Comparison of ENCODE assay signal across 18 cellular contexts in the genomic region with DNA sequence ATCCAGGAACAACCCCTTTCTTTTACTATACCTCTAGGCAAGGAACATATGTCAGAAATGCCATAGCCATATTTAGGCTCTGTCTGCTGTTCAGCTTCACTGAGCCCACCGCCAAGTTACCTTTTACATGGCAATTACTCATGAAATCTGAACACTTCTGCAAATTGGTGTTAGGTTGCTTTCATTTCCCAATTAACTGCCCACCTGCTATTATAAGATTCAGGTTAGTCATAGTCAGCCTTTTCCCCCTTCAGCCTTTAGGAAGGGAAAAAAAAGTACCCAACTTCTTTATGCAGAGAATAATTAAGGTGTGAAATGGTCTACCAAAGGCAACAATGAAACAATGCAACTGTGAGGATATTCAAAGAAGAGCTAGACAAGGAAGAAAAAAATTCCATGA.
DNase-seq lines count a peak whose midpoint lies in the region; ATAC-seq, FAIRE-seq and TF ChIP-seq lines count a peak whose summit lies in the region.
"Had no signal": no experiment of that assay in that cellular context is flagged by ENCODE, and none has a peak within 500 bp of the region (broad histone marks: within the 10 kb centered on the region; RNA-seq: fewer than 3 reads in every experiment).

No MANE protein-coding gene starts in this region.

- DNase-seq in DMS 273 (lab: John Stamatoyannopoulos, UW; ENCODE audit: unreplicated experiment) = peak; percentile 47
- DNase-seq in DMS 273 treated with DMSO at 0.1 percent for 48 hours (lab: John Stamatoyannopoulos, UW) = peak; percentile 17
- no peak for DNase-seq in H1 (ENCODE audit: low read depth in 1 of 2, low spot score in 2 of 2)
- DNase-seq in substantia nigra (lab: John Stamatoyannopoulos, UW) = no peak
- DNase-seq in activated CD4-positive, alpha-beta T cell treated with anti-CD3 and anti-CD28 coated beads for 4 hours = no peak
- DNase-seq in suprapubic skin (ENCODE audit: low spot score in 2 of 2) = no peak
- DNase-seq: ACHN; CD4-positive, alpha-beta memory T cell; GM23248; MV-4-11; NCI-H1105 treated with DMSO at 0.1 percent for 48 hours; NCI-H1930; Peyer's patch had no signal

- TF ChIP-seq POLR2A in H1 (IDR thresholded peaks at IDR 0.05; ENCODE audit: control extremely low read depth in 1 of 2, low read depth in 2 of 2, low read length in 2 of 2) = no peak
- TF ChIP-seq POLR2A in suprapubic skin (IDR thresholded peaks at IDR 0.05) = no peak

- no peak overlapping the region for H2BK5ac ChIP-seq in H1 (ENCODE audit: low read depth, low read length)

- H3K23ac ChIP-seq in H1 (ENCODE audit: insufficient read length) = no peak overlapping the region

- peaks cover 6 to 21% (median 14%) of the 10 kb centered on the region in 4 experiments for H3K4me1 ChIP-seq in H1 (replicated peaks in 1 of 4; ENCODE audit: control insufficient read depth in 3 of 4, insufficient read depth in 4 of 4, low read length in 3 of 4)
- H3K4me1 ChIP-seq in suprapubic skin = peaks cover 13% of the 10 kb centered on the region
- H3K4me1 ChIP-seq: Peyer's patch had no signal

- H4K5ac ChIP-seq in H1 (ENCODE audit: insufficient read length, low read depth, low read length) = no peak overlapping the region

- H3K27ac ChIP-seq in H1 (ENCODE audit: low read depth, low read length) (no peak overlapping the region), substantia nigra (ENCODE audit: low read depth, low read length, poor library complexity, severe bottlenecking) (no peak overlapping the region), suprapubic skin (no peak overlapping the region)
- H3K27ac ChIP-seq: BLaER1 treated with 17β-estradiol and CSF1 and Interleukin-3, amounts not matched to agents 10 nM and 100 nM; GM23248; Peyer's patch had no signal

- H2BK15ac ChIP-seq in H1 (ENCODE audit: low read length) = no peak overlapping the region

- H4K8ac ChIP-seq in H1 (ENCODE audit: extremely low read depth, insufficient read depth, low read length) = no peak overlapping the region

- 0 out of 7 replicates have a peak, but pooled peaks cover 0 to 2% (median 0%) of the 10 kb centered on the region in 4 experiments for H3K27me3 ChIP-seq in H1 (replicated peaks in 1 of 4; ENCODE audit: control insufficient read depth in 3 of 4, extremely low read depth in 1 of 4, insufficient read depth in 3 of 4, low read length in 3 of 4)
- H3K27me3 ChIP-seq in suprapubic skin = no peaks in the 10 kb centered on the region
- H3K27me3 ChIP-seq: BLaER1 treated with 17β-estradiol and CSF1 and Interleukin-3, amounts not matched to agents 10 nM and 100 nM; Peyer's patch had no signal

- H3K23me2 ChIP-seq in H1 (ENCODE audit: low read depth, low read length) = no peaks in the 10 kb centered on the region

- CTCF ChIA-PET in H1 (lab: Charles Lee; ENCODE audit: partially characterized antibody) = interaction anchor here (0.7 to 1.0 kb wide), 3 partner anchors 9 to 860 kb away, joined by 3 to 4 read pairs (median 3); no protein-coding TSS in a partner anchor

- H2AFZ ChIP-seq in H1 (ENCODE audit: low read length) = no peak overlapping the region
- H2AFZ ChIP-seq: GM23248 had no signal

- no peaks in the 10 kb centered on the region for H3K79me1 ChIP-seq in H1 (ENCODE audit: low read depth, low read length)

- H3K18ac ChIP-seq in H1 (ENCODE audit: extremely low read depth, low read length) = no peak overlapping the region

- TF ChIP-seq RAD21 in H1 (IDR thresholded peaks at IDR 0.05 in 1 of 2, conservative IDR thresholded peaks at IDR 0.05 in 1 of 2; ENCODE audit: low read depth in 2 of 2, low read length in 2 of 2) = no peak

- no peak overlapping the region for H3K4me3 ChIP-seq in H1 (ENCODE audit: extremely low read depth in 1 of 4, insufficient read depth in 2 of 4, low read depth in 3 of 4, low read length in 4 of 4)
- no peak overlapping the region for H3K4me3 ChIP-seq in suprapubic skin
- H3K4me3 ChIP-seq: BLaER1 treated with 17β-estradiol and CSF1 and Interleukin-3, amounts not matched to agents 10 nM and 100 nM; GM23248; HAP-1; Peyer's patch had no signal

- TF ChIP-seq EP300 in H1 (IDR thresholded peaks at IDR 0.05; ENCODE audit: borderline replicate concordance in 1 of 2, low read depth in 2 of 2, low read length in 2 of 2) (no peak), suprapubic skin (IDR thresholded peaks at IDR 0.05) (no peak)

- no peak overlapping the region for H2AK5ac ChIP-seq in H1 (ENCODE audit: low read depth, low read length)

- H2BK12ac ChIP-seq in H1 (ENCODE audit: low read depth, low read length) = no peak overlapping the region

- H4K20me1 ChIP-seq in H1 (replicated peaks in 1 of 2; ENCODE audit: control insufficient read depth in 1 of 2, insufficient read depth in 2 of 2, low read length in 2 of 2) = no peaks in the 10 kb centered on the region
- H4K20me1 ChIP-seq: BLaER1 treated with 17β-estradiol and CSF1 and Interleukin-3, amounts not matched to agents 10 nM and 100 nM had no signal

- no peak overlapping the region for H3K9ac ChIP-seq in H1 (replicated peaks in 1 of 4; ENCODE audit: extremely low read depth in 1 of 4, low read depth in 3 of 4, low read length in 3 of 4)
- H3K9ac ChIP-seq: BLaER1 treated with 17β-estradiol and CSF1 and Interleukin-3, amounts not matched to agents 10 nM and 100 nM; GM23248 had no signal

- FAIRE-seq in H1 (lab: Jason Lieb, UNC) = no peak
- FAIRE-seq: G401.6 had no signal

- peak; percentile 36 for ATAC-seq in HG03354 (IDR thresholded peaks at IDR 0.05; ENCODE audit: poor library complexity, severe bottlenecking, unreplicated experiment)
- ATAC-seq: SK-N-SH treated with all-trans-retinoic acid at 6 μM for 48 hours had no signal

- no peak overlapping the region for H3K4me2 ChIP-seq in H1 (ENCODE audit: insufficient read depth in 1 of 2, low read depth in 2 of 2, low read length in 2 of 2)
- H3K4me2 ChIP-seq: BLaER1 treated with 17β-estradiol and CSF1 and Interleukin-3, amounts not matched to agents 10 nM and 100 nM had no signal

- no peak overlapping the region for H3K14ac ChIP-seq in H1 (ENCODE audit: insufficient read length)

- H2BK20ac ChIP-seq in H1 (ENCODE audit: low read length) = no peak overlapping the region

- WGBS in H1 (ENCODE audit: extremely low coverage in 1 of 2, insufficient coverage in 1 of 2, insufficient read length in 1 of 2, insufficient replicate concordance in 2 of 2, low coverage in 1 of 2, low lambda C conversion rate in 2 of 2, missing lambda C conversion rate in 1 of 2), 2 experiments = 94% methylated on average over 1 of the region's 1 CpG; no CpG with 5 or more reads in 1 of the 2 experiments
- WGBS in suprapubic skin = 100% methylated on average over 1 of the region's 1 CpG

- H2BK120ac ChIP-seq in H1 (replicated peaks; ENCODE audit: low read depth, low read length) = no peak overlapping the region

- TF ChIP-seq CTCF in H1 (IDR thresholded peaks at IDR 0.05; ENCODE audit: control extremely low read depth in 1 of 3, insufficient read depth in 1 of 3, low read depth in 1 of 3, low read length in 3 of 3) = no peak
- TF ChIP-seq CTCF in suprapubic skin (IDR thresholded peaks at IDR 0.05) = no peak

- H3K9me3 ChIP-seq in H1 (ENCODE audit: insufficient read depth in 2 of 2, low read depth in 1 of 2, low read length in 1 of 2) (no peaks in the 10 kb centered on the region), suprapubic skin (no peaks in the 10 kb centered on the region)
- H3K9me3 ChIP-seq: HAP-1, Peyer's patch had no signal

- H4K91ac ChIP-seq in H1 (replicated peaks; ENCODE audit: insufficient read length, low read length) = no peak overlapping the region

- POLR2A ChIA-PET in H1 (lab: Charles Lee; ENCODE audit: partially characterized antibody) = no interaction called here

- H3K36me3 ChIP-seq in H1 (ENCODE audit: control insufficient read depth in 2 of 4, insufficient read depth in 4 of 4, low read length in 3 of 4) (no peaks in the 10 kb centered on the region), suprapubic skin (no peaks in the 10 kb centered on the region)
- H3K36me3 ChIP-seq: BLaER1 treated with 17β-estradiol and CSF1 and Interleukin-3, amounts not matched to agents 10 nM and 100 nM; HAP-1; Peyer's patch had no signal

- peak overlapping the region; percentile 8 for H3K4ac ChIP-seq in H1 (replicated peaks; ENCODE audit: insufficient read length, low read depth, low read length)

- H3K79me2 ChIP-seq in H1 (ENCODE audit: control insufficient read depth in 1 of 2, insufficient read depth in 2 of 2, low read length in 2 of 2) = no peaks in the 10 kb centered on the region

- no peak overlapping the region for H3K56ac ChIP-seq in H1 (replicated peaks; ENCODE audit: insufficient read length, low read depth, low read length)

TF ChIP-seq in H1, 55 proteins besides CTCF, POLR2A, EP300 and RAD21 (continues in another document):
- no peak for TF ChIP-seq SIX5 (IDR thresholded peaks at IDR 0.05; ENCODE audit: low read depth, low read length)
- no peak for TF ChIP-seq RXRA (IDR thresholded peaks at IDR 0.05; ENCODE audit: insufficient read depth, low read depth, low read length)
- no peak for TF ChIP-seq HDAC2 (IDR thresholded peaks at IDR 0.05; ENCODE audit: borderline replicate concordance in 1 of 2, low read depth in 2 of 2, low read length in 2 of 2)
- TF ChIP-seq TAF1 (IDR thresholded peaks at IDR 0.05; ENCODE audit: low read depth, low read length) = no peak

Comparison
In these comparisons a context has a peak if more than half of its experiments do, and no peak if none do; other contexts are left out.
1. DNase-seq: peak in DMS 273 (single experiment) and DMS 273 treated with DMSO at 0.1 percent for 48 hours (single experiment); none in H1 (0 of 2), substantia nigra (0 of 49), activated CD4-positive, alpha-beta T cell treated with anti-CD3 and anti-CD28 coated beads for 4 hours (0 of 2) and suprapubic skin (0 of 2).